18 cellular contexts compared by ENCODE assay signal in the genomic region with DNA sequence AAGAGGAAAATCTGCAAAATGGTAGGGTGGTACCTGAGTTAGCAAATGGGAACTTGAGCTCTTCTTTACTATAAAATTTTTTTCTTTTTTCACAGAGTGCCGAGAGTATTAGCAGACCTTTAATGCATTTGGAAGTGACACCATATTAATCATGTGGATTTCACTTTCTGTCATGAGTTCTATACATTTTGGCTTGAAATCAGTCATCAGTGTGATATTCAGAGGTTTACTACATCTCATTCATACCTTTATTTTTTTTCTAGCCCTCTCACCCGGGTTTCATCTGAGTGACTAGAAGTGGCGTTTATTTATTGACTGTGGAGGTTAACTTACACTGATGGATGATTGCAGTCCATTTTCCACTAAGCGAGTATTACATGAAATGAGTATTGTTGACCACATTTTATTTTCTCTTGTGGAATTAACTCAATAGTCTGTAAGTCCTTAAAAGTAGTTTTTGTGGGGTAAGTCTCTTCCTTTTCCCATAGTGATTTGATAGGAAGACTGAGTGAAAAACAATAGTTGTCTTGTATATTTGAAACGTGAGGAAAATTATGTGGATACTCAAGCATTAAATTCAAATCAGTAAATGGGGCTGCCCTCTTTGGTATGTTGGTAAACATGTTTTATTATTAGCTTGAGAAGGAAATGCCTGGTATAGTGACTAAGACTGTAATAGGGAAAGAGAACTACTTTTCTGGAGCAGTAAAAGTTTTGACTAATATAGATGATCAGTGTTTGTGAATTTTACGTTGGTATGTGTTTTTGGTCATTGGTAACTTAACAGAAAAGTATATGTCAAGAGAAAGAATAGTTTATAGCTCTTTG. TPM values are rescaled to one million over a fixed set of nuclear protein-coding genes. Genes with fewer than 3 reads are reported as not detected.
DNase-seq lines count a peak whose midpoint lies in the region; ATAC-seq and TF ChIP-seq lines count a peak whose summit lies in the region.
"Had no signal": no experiment of that assay in that cellular context is flagged by ENCODE, and none has a peak within 500 bp of the region (broad histone marks: within the 10 kb centered on the region; RNA-seq: fewer than 3 reads in every experiment).

No MANE protein-coding gene starts in this region.

- H3K27ac Mint-ChIP-seq in activated CD4-positive, alpha-beta memory T cell treated with anti-CD3 and anti-CD28 coated beads for 36 hours = peak overlapping the region; percentile 39

- no peak for TF ChIP-seq CTCF in psoas muscle (IDR thresholded peaks at IDR 0.05)

- no peaks in the 10 kb centered on the region for H3K9me3 Mint-ChIP-seq in activated CD4-positive, alpha-beta memory T cell treated with anti-CD3 and anti-CD28 coated beads for 36 hours
- H3K9me3 Mint-ChIP-seq: IgD-negative memory B cell had no signal

- intact Hi-C loops in activated CD4-positive, alpha-beta memory T cell treated with anti-CD3 and anti-CD28 coated beads for 36 hours (cut with micrococcal nuclease) = loop anchor here (1.0 to 5.0 kb wide), 10 partner anchors 19 to 569 kb away; no protein-coding TSS in a partner anchor
- intact Hi-C loops in psoas muscle (cut with DNase I) = no loop called here

- no peak for DNase-seq in activated CD4-positive, CD25-positive, alpha-beta regulatory T cell treated with anti-CD3 and anti-CD28 coated beads, Interleukin-2, amount 50 U/mL, for 72 hours
- no peak for DNase-seq in activated CD4-positive, alpha-beta memory T cell treated with anti-CD3 and anti-CD28 coated beads for 36 hours
- no peak for DNase-seq in psoas muscle
- DNase-seq in NCI-H1105 treated with DMSO at 0.1 percent for 48 hours (lab: John Stamatoyannopoulos, UW) = no peak
- DNase-seq: activated effector memory CD4-positive, alpha-beta T cell treated with Interleukin-2 at 50 U/mL for 16 hours; GF-D8; mesenchymal stem cell; NCI-H1105; SK-N-SH; small intestine; WERI-Rb-1 had no signal

- H3K4me1 Mint-ChIP-seq in activated CD4-positive, alpha-beta memory T cell treated with anti-CD3 and anti-CD28 coated beads for 36 hours (ENCODE audit: low read depth) = peaks cover 82% of the 10 kb centered on the region

- no peak overlapping the region for H3K4me3 Mint-ChIP-seq in activated CD4-positive, alpha-beta memory T cell treated with anti-CD3 and anti-CD28 coated beads for 36 hours

- no peak overlapping the region for H3K4me3 ChIP-seq in psoas muscle
- H3K4me3 ChIP-seq: breast epithelium had no signal

- 68 to 74% (median 72%) methylated on average over 6 of the region's 6 CpGs for WGBS in psoas muscle, 3 donors

- no peaks in the 10 kb centered on the region for H3K36me3 ChIP-seq in psoas muscle (ENCODE audit: insufficient read depth in 1 of 2, low read depth in 1 of 2)
- H3K36me3 ChIP-seq: breast epithelium, WERI-Rb-1 had no signal

- no peaks in the 10 kb centered on the region for H3K27me3 Mint-ChIP-seq in activated CD4-positive, alpha-beta memory T cell treated with anti-CD3 and anti-CD28 coated beads for 36 hours
- H3K27me3 Mint-ChIP-seq: IgD-negative memory B cell had no signal

- CTCF ChIA-PET in activated CD4-positive, alpha-beta memory T cell treated with anti-CD3 and anti-CD28 coated beads for 36 hours (lab: Charles Lee) = interaction anchor here (0.6 kb wide), 1 partner anchor 138 kb away, joined by 3 read pairs; no protein-coding TSS in a partner anchor

- H3K4me1 ChIP-seq in psoas muscle = peaks cover 53% of the 10 kb centered on the region
- H3K4me1 ChIP-seq: breast epithelium had no signal

- no peaks in the 10 kb centered on the region for H3K9me3 ChIP-seq in psoas muscle
- H3K9me3 ChIP-seq: breast epithelium, SK-N-SH had no signal

- POLR2A ChIA-PET in activated CD4-positive, alpha-beta memory T cell treated with anti-CD3 and anti-CD28 coated beads for 36 hours (lab: Charles Lee) = interaction anchor here (0.5 to 1.4 kb wide), 5 partner anchors 53 to 565 kb away, joined by 3 read pairs; no protein-coding TSS in a partner anchor

- H3K27ac ChIP-seq in psoas muscle = peak overlapping the region; percentile 38
- H3K27ac ChIP-seq: 22Rv1, breast epithelium, WERI-Rb-1 had no signal

- peaks cover 30% of the 10 kb centered on the region for H3K36me3 Mint-ChIP-seq in activated CD4-positive, alpha-beta memory T cell treated with anti-CD3 and anti-CD28 coated beads for 36 hours

- no peaks in the 10 kb centered on the region for H3K27me3 ChIP-seq in psoas muscle (ENCODE audit: insufficient read depth in 3 of 3, low read length in 2 of 3)
- H3K27me3 ChIP-seq: breast epithelium had no signal

- ATAC-seq in activated CD4-positive, CD25-positive, alpha-beta regulatory T cell treated with anti-CD3 and anti-CD28 coated beads, Interleukin-2, amount 50 U/mL, for 24 hours = peak; percentile 75 to 83
- ATAC-seq in HG02870 (IDR thresholded peaks at IDR 0.05; ENCODE audit: unreplicated experiment) (peak; percentile 33), psoas muscle (no peak), GM18861 (IDR thresholded peaks at IDR 0.05; ENCODE audit: unreplicated experiment) (no peak), HG03571 (IDR thresholded peaks at IDR 0.05; ENCODE audit: unreplicated experiment) (no peak)

RNA-seq across cellular contexts. Expression of gene JARID2, which starts 55.5 kb away (rescaled TPM):
- total RNA-seq in activated CD4-positive, alpha-beta memory T cell treated with anti-CD3 and anti-CD28 coated beads for 36 hours = 10 to 100 TPM; 41.4 to 44.0 TPM
- 10 to 100 TPM in 1 of 4 donors, 1 to 10 TPM in 3; 2.8 to 16.1 (median 7.2) TPM for total RNA-seq in psoas muscle
- 1 to 10 TPM; 1.1 to 4.9 (median 4.9) TPM for polyA plus RNA-seq in psoas muscle

Comparison
In these comparisons a context has a peak if more than half of its experiments do, and no peak if none do; other contexts are left out.
1. ATAC-seq: peak in activated CD4-positive, CD25-positive, alpha-beta regulatory T cell treated with anti-CD3 and anti-CD28 coated beads, Interleukin-2, amount 50 U/mL, for 24 hours (2 of 2) and HG02870 (single experiment); none in psoas muscle (0 of 4), GM18861 (single experiment) and HG03571 (single experiment).